9 cellular contexts compared by ENCODE assay signal in genomic region chr17:79798296-79799173, GRCh38. TPM values are rescaled to one million over a fixed set of nuclear protein-coding genes. Genes with fewer than 3 reads are reported as not detected.
A peak's percentile ranks its signal among the peaks of the same experiment; 100 is the strongest.
DNase-seq lines count a peak whose midpoint lies in the region; ATAC-seq and TF ChIP-seq lines count a peak whose summit lies in the region.
"Had no signal": no experiment of that assay in that cellular context is flagged by ENCODE, and none has a peak within 500 bp of the region (broad histone marks: within the 10 kb centered on the region; RNA-seq: fewer than 3 reads in every experiment).

No MANE protein-coding gene starts in this region.

- TF ChIP-seq CTCF in SK-N-SH (IDR thresholded peaks at IDR 0.05) = no peak
- no peak for TF ChIP-seq CTCF in WTC11 (IDR thresholded peaks at IDR 0.05)
- TF ChIP-seq CTCF in hepatocyte (IDR thresholded peaks at IDR 0.05; ENCODE audit: poor library complexity) = no peak
- TF ChIP-seq CTCF in stomach (IDR thresholded peaks at IDR 0.05) = no peak
- no peak for TF ChIP-seq CTCF in RWPE1 (conservative IDR thresholded peaks at IDR 0.05; ENCODE audit: low read depth)

- H3K4me1 Mint-ChIP-seq in WTC11 = peaks cover 52% of the 10 kb centered on the region

- TF ChIP-seq RAD21 in SK-N-SH (IDR thresholded peaks at IDR 0.05; ENCODE audit: low read length) = no peak

- intact Hi-C loops in stomach (cut with DNase I; ENCODE audit: low total_unique reads) = loop anchor here (5.0 kb wide), 1 partner anchor 39 kb away; the partner anchor contains the start of gene CBX4

- H3K79me2 ChIP-seq in SK-N-SH (ENCODE audit: insufficient read depth) (peaks cover 18% of the 10 kb centered on the region), hepatocyte (peaks cover 21% of the 10 kb centered on the region)

- no peak for TF ChIP-seq POLR2A in stomach (IDR thresholded peaks at IDR 0.05)

- H3K27ac ChIP-seq in SK-N-SH (ENCODE audit: low read depth in 2 of 2, low read length in 1 of 2) (no peak overlapping the region; a peak in 1 of 4 replicates), hepatocyte (no peak overlapping the region), stomach (peak overlapping the region in 1 of 5 donors; percentile 87), RWPE1 (no peak overlapping the region)

- TF ChIP-seq EP300 in SK-N-SH (IDR thresholded peaks at IDR 0.05; ENCODE audit: borderline replicate concordance in 1 of 2, low read depth in 1 of 2, low read length in 1 of 2) = no peak
- TF ChIP-seq EP300 in stomach (IDR thresholded peaks at IDR 0.05) = no peak

- H3K4me2 ChIP-seq in SK-N-SH (peak overlapping the region; percentile 81), hepatocyte (peak overlapping the region; percentile 97)

- peak overlapping the region; percentile 48 for H3K4me3 Mint-ChIP-seq in WTC11

- H3K36me3 ChIP-seq in SK-N-SH (replicated peaks in 1 of 2; ENCODE audit: control insufficient read depth in 1 of 2, insufficient read depth in 2 of 2, low read length in 1 of 2) (peaks cover 0 to 19% of the 10 kb centered on the region in 2 experiments), hepatocyte (replicated peaks; ENCODE audit: insufficient read depth, low read depth) (no peaks in the 10 kb centered on the region), stomach (peaks cover 0 to 9% (median 6%) of the 10 kb centered on the region in 4 donors)

- no peaks in the 10 kb centered on the region for H3K9me3 ChIP-seq in SK-N-SH
- H3K9me3 ChIP-seq in hepatocyte (ENCODE audit: low read depth) = no peaks in the 10 kb centered on the region
- no peaks in the 10 kb centered on the region for H3K9me3 ChIP-seq in stomach

- H3K36me3 Mint-ChIP-seq in WTC11 = no peaks in the 10 kb centered on the region

- H3K27me3 ChIP-seq in SK-N-SH (ENCODE audit: insufficient read depth) (0 out of 2 replicates have a peak, but pooled peaks cover 4% of the 10 kb centered on the region), hepatocyte (peaks cover 58% of the 10 kb centered on the region), stomach (peaks cover 57 to 81% (median 64%) of the 10 kb centered on the region in 3 donors)

- CTCF ChIA-PET in SK-N-SH (lab: Yijun Ruan, JAX) = interaction anchor here (0.5 to 9.7 kb wide), 12 partner anchors 11 to 734 kb away, joined by 3 to 146 read pairs (median 6); partner anchors contain the start of gene CBX4
- CTCF ChIA-PET in WTC11 (lab: Charles Lee) = interaction anchor here (2.2 to 9.2 kb wide), 8 partner anchors 9 to 177 kb away, joined by 4 to 119 read pairs (median 18); partner anchors contain the start of gene CBX4
- CTCF ChIA-PET in RWPE1 (lab: Yijun Ruan, JAX) = interaction anchor here (0.6 to 1.5 kb wide), 3 partner anchors 10 to 192 kb away, joined by 3 to 7 read pairs (median 3); no protein-coding TSS in a partner anchor

- ATAC-seq in SK-N-SH treated with all-trans-retinoic acid at 6 μM for 48 hours (no peak), WTC11 (no peak), GM19324 (IDR thresholded peaks at IDR 0.05; ENCODE audit: low FRiP score, unreplicated experiment) (no peak)

- H3K27me3 Mint-ChIP-seq in WTC11 (ENCODE audit: low read depth) = peaks cover 94% of the 10 kb centered on the region

- H2AFZ ChIP-seq in SK-N-SH (ENCODE audit: low read depth) = no peak overlapping the region
- H2AFZ ChIP-seq in hepatocyte = peak overlapping the region; percentile 1

- H3K9me3 Mint-ChIP-seq in WTC11 = no peaks in the 10 kb centered on the region

- H3K9ac ChIP-seq in SK-N-SH = no peak overlapping the region

- H3K27ac Mint-ChIP-seq in WTC11 = no peak overlapping the region

- no peaks in the 10 kb centered on the region for H3K9me2 ChIP-seq in SK-N-SH
- H3K9me2 ChIP-seq in hepatocyte (replicated peaks; ENCODE audit: insufficient read depth) = no peaks in the 10 kb centered on the region

- DNase-seq in SK-N-SH (peak; percentile 39), WTC11 (ENCODE audit: low spot score) (peak; percentile 41), hepatocyte (ENCODE audit: low spot score) (peak; percentile 57), stomach (no peak), RWPE1 (ENCODE audit: low spot score) (no peak), cortex of kidney (lab: John Stamatoyannopoulos, UW) (no peak)
- DNase-seq: Kasumi-1 had no signal

- H3K4me1 ChIP-seq in SK-N-SH (ENCODE audit: control insufficient read depth in 1 of 2, insufficient read depth in 2 of 2, low read depth in 1 of 2, low read length in 1 of 2) = peaks cover 18 to 37% of the 10 kb centered on the region in 2 experiments; a peak in 3 of 4 replicates
- H3K4me1 ChIP-seq in hepatocyte (ENCODE audit: insufficient read depth) = peaks cover 40% of the 10 kb centered on the region
- peaks cover 34 to 76% (median 69%) of the 10 kb centered on the region in 4 donors for H3K4me1 ChIP-seq in stomach

- H4K20me1 ChIP-seq in SK-N-SH (ENCODE audit: insufficient read depth) (peaks cover 8% of the 10 kb centered on the region; the same call in 1 of the 2 replicates), hepatocyte (ENCODE audit: insufficient read depth, poor library complexity, severe bottlenecking) (peaks cover 3% of the 10 kb centered on the region)

- POLR2A ChIA-PET in SK-N-SH (lab: Yijun Ruan, JAX) = interaction anchor here (3.3 kb wide), 1 partner anchor 10 kb away, joined by 50 read pairs; no protein-coding TSS in a partner anchor
- POLR2A ChIA-PET in WTC11 (lab: Charles Lee) = interaction anchor here (0.6 to 2.7 kb wide), 6 partner anchors 10 to 41 kb away, joined by 3 to 11 read pairs (median 5); partner anchors contain the start of gene CBX4
- POLR2A ChIA-PET in RWPE1 (lab: Yijun Ruan, JAX; ENCODE audit: low non-redundant PET) = no interaction called here

- peaks cover 4% of the 10 kb centered on the region for H3F3A ChIP-seq in SK-N-SH (replicated peaks; ENCODE audit: insufficient read depth)

- WGBS in SK-N-SH (ENCODE audit: low lambda C conversion rate) = 93% methylated on average over 70 of the region's 71 CpGs
- 3% methylated on average over 50 of the region's 71 CpGs for WGBS in hepatocyte (ENCODE audit: low lambda C conversion rate, missing lambda C conversion rate)
- 2 to 3% (median 2%) methylated on average over 55 to 71 of the region's 71 CpGs for WGBS in stomach, 5 donors

- H3K4me3 ChIP-seq in SK-N-SH (ENCODE audit: low read depth in 2 of 2, low read length in 1 of 2) (no peak overlapping the region; a peak in 1 of 4 replicates), hepatocyte (peak overlapping the region; percentile 28), stomach (peak overlapping the region; percentile 54 to 75 (median 70))

TF ChIP-seq in SK-N-SH, 30 proteins besides CTCF, POLR2A, EP300 and RAD21 (continues in another document):
- TF ChIP-seq TCF12 (IDR thresholded peaks at IDR 0.05) (no peak), FOXJ3 (CRISPR knock-in tag; IDR thresholded peaks at IDR 0.05) (no peak), TEAD4 (IDR thresholded peaks at IDR 0.05; ENCODE audit: borderline replicate concordance, insufficient read depth) (no peak), FOXM1 (IDR thresholded peaks at IDR 0.05; ENCODE audit: low read depth) (no peak), NRF1 (IDR thresholded peaks at IDR 0.05; ENCODE audit: low read depth, low read length) (no peak), YY1 (IDR thresholded peaks at IDR 0.05; ENCODE audit: low read depth) (no peak), TAF1 (IDR thresholded peaks at IDR 0.05; ENCODE audit: borderline replicate concordance, low read depth, low read length) (no peak)

TF ChIP-seq in SK-N-SH treated with all-trans-retinoic acid at 6 μM for 48 hours, 23 proteins besides CTCF, POLR2A, EP300 and RAD21 (continues in another document):
- TF ChIP-seq ZFP3 (CRISPR knock-in tag; IDR thresholded peaks at IDR 0.05) = no peak

TF ChIP-seq in WTC11, 78 proteins besides CTCF, POLR2A, EP300 and RAD21 (continues in another document):
- TF ChIP-seq HMGA2 (CRISPR knock-in tag; IDR thresholded peaks at IDR 0.05) (no peak), ATF1 (CRISPR knock-in tag; IDR thresholded peaks at IDR 0.05) (no peak), TEAD4 (CRISPR knock-in tag; IDR thresholded peaks at IDR 0.05) (no peak), CREB1 (CRISPR knock-in tag; IDR thresholded peaks at IDR 0.05) (peak; percentile 72; the same call in 1 of the 2 replicates), ESRRA (CRISPR knock-in tag; IDR thresholded peaks at IDR 0.05; ENCODE audit: borderline replicate concordance) (no peak; the same call in 1 of the 2 replicates)
- TF ChIP-seq, protein P1, sequence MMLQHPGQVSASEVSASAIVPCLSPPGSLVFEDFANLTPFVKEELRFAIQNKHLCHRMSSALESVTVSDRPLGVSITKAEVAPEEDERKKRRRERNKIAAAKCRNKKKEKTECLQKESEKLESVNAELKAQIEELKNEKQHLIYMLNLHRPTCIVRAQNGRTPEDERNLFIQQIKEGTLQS (CRISPR knock-in tag; conservative IDR thresholded peaks at IDR 0.05) = no peak
- TF ChIP-seq, protein P2, sequence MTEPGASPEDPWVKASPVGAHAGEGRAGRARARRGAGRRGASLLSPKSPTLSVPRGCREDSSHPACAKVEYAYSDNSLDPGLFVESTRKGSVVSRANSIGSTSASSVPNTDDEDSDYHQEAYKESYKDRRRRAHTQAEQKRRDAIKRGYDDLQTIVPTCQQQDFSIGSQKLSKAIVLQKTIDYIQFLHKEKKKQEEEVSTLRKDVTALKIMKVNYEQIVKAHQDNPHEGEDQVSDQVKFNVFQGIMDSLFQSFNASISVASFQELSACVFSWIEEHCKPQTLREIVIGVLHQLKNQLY (CRISPR knock-in tag; IDR thresholded peaks at IDR 0.05) = no peak

RNA-seq across cellular contexts. Expression of gene CBX8, which starts 1.7 kb away (rescaled TPM):
- 2.1 and 2.9 TPM in 2 replicates for polyA plus RNA-seq in SK-N-SH (2012; rRNA removed)
- polyA plus RNA-seq in SK-N-SH (2012; cell fraction: cytosol; rRNA removed) = 2.0 and 2.8 TPM in 2 replicates
- polyA plus RNA-seq in SK-N-SH (2012; cell fraction: nucleus; rRNA removed) = 6.1 and 6.5 TPM in 2 replicates
- 1.8 to 2.1 TPM (median 2.0 TPM) in 3 replicates for total RNA-seq in WTC11 (2021)
- total RNA-seq in hepatocyte = 4.3 and 8.6 TPM in 2 replicates
- polyA plus RNA-seq in hepatocyte = 6.5 and 8.3 TPM in 2 replicates
- total RNA-seq in stomach = 100 to 1,000 TPM in 1 of 5 donors, 10 to 100 TPM in 1, 1 to 10 TPM in 1, not detected in 2; 2.8 to 140 (median 12.0) TPM
- 1 to 10 TPM in 2 of 3 donors, under 1 TPM in 1; 0.76 to 3.4 (median 1.4) TPM for polyA plus RNA-seq in stomach

RNA-seq across cellular contexts. Expression of gene CBX2, which starts 20.6 kb away (rescaled TPM):
- polyA plus RNA-seq in SK-N-SH (2012; rRNA removed) (19.7 and 22.4 TPM in 2 replicates), hepatocyte (8.6 and 11.6 TPM in 2 replicates), stomach (1 to 10 TPM in 1 of 3 donors, under 1 TPM in 1, not detected in 1; 0.93 to 1.2 TPM)
- polyA plus RNA-seq in SK-N-SH (2012; cell fraction: cytosol; rRNA removed) = 9.7 and 13.6 TPM in 2 replicates
- polyA plus RNA-seq in SK-N-SH (2012; cell fraction: nucleus; rRNA removed) = 42.0 and 52.6 TPM in 2 replicates
- total RNA-seq in WTC11 (2021) (78.1 to 85.5 TPM (median 78.7 TPM) in 3 replicates), hepatocyte (11.8 and 16.3 TPM in 2 replicates), stomach (1 to 10 TPM in 2 of 5 donors, under 1 TPM in 1, not detected in 2; under 0.01 to 1.3 (median 1.0) TPM)

RNA-seq across cellular contexts. Expression of gene CBX4, which starts 40.7 kb away (rescaled TPM):
- polyA plus RNA-seq in SK-N-SH (2012; rRNA removed) (16.6 and 21.9 TPM in 2 replicates), hepatocyte (74.3 and 86.7 TPM in 2 replicates), stomach (10 to 100 TPM in 1 of 3 donors, 1 to 10 TPM in 2; 7.6 to 10.6 (median 9.3) TPM)
- polyA plus RNA-seq in SK-N-SH (2012; cell fraction: cytosol; rRNA removed) = 11.0 and 13.2 TPM in 2 replicates
- polyA plus RNA-seq in SK-N-SH (2012; cell fraction: nucleus; rRNA removed) = 23.6 and 29.2 TPM in 2 replicates
- total RNA-seq in WTC11 (2021) (3.2 to 3.9 TPM (median 3.3 TPM) in 3 replicates), hepatocyte (49.6 and 56.1 TPM in 2 replicates), stomach (1 to 10 TPM; 1.8 to 9.8 (median 7.8) TPM)

Comparison
In these comparisons a context has a peak if more than half of its experiments do, and no peak if none do; other contexts are left out.
1. DNase-seq: peak in SK-N-SH (single experiment), WTC11 (single experiment) and hepatocyte (single experiment); none in stomach (single experiment), RWPE1 (single experiment) and cortex of kidney (single experiment).
2. H3K4me3 ChIP-seq: peak in hepatocyte (single experiment) and stomach (4 of 4); none in SK-N-SH (0 of 2).
3. Of the 6 proteins assayed by ChIP-seq in both WTC11 and SK-N-SH: peak only in WTC11: MAX; only in SK-N-SH: none; in both: none; in neither: 5.